1 cellular context compared by ENCODE assay signal in genomic region chr9:73155968-73156592, GRCh38.
TF ChIP-seq lines count a peak whose summit lies in the region.

No MANE protein-coding gene starts in this region.

TF ChIP-seq in HEK293, 187 proteins besides CTCF, POLR2A, EP300 and RAD21 (continued from another document):
- TF ChIP-seq REST (tag by site-specific recombination; IDR thresholded peaks at IDR 0.05) = peak; percentile 65
- TF ChIP-seq ZNF426 (tag by site-specific recombination; IDR thresholded peaks at IDR 0.05) = peak; percentile 93
- TF ChIP-seq ZNF10 (tag by site-specific recombination; IDR thresholded peaks at IDR 0.05) = no peak
- TF ChIP-seq ZBTB6 (tag by site-specific recombination; IDR thresholded peaks at IDR 0.05) = no peak
- no peak for TF ChIP-seq ZSCAN18 (tag by site-specific recombination; IDR thresholded peaks at IDR 0.05)
- TF ChIP-seq ZSCAN23 (tag by site-specific recombination; IDR thresholded peaks at IDR 0.05) = no peak
- TF ChIP-seq ZNF621 (tag by site-specific recombination; IDR thresholded peaks at IDR 0.05) = no peak
- no peak for TF ChIP-seq KLF7 (tag by site-specific recombination; IDR thresholded peaks at IDR 0.05; ENCODE audit: borderline replicate concordance)
- 0 out of 2 replicates have a peak, but pooled peaks have one; percentile 14 for TF ChIP-seq ZNF560 (tag by site-specific recombination; IDR thresholded peaks at IDR 0.05; ENCODE audit: borderline replicate concordance)
- TF ChIP-seq ZNF292 (tag by site-specific recombination; IDR thresholded peaks at IDR 0.05; ENCODE audit: borderline replicate concordance, low read depth) = no peak
- TF ChIP-seq ZNF24 (tag by site-specific recombination; IDR thresholded peaks at IDR 0.05) = no peak
- TF ChIP-seq ZNF433 (tag by site-specific recombination; IDR thresholded peaks at IDR 0.05; ENCODE audit: low read depth) = 0 out of 2 replicates have a peak, but pooled peaks have one; percentile 33
- 0 out of 2 replicates have a peak, but pooled peaks have one; percentile 24 for TF ChIP-seq ZNF580 (tag by site-specific recombination; IDR thresholded peaks at IDR 0.05)
- peak; percentile 43; the same call in 1 of the 2 replicates for TF ChIP-seq ZNF140 (tag by site-specific recombination; IDR thresholded peaks at IDR 0.05)
- TF ChIP-seq ZNF513 (tag by site-specific recombination; IDR thresholded peaks at IDR 0.05) = no peak
- TF ChIP-seq ZNF549 (tag by site-specific recombination; IDR thresholded peaks at IDR 0.05) = no peak
- TF ChIP-seq ZNF148 (tag by site-specific recombination; IDR thresholded peaks at IDR 0.05; ENCODE audit: borderline replicate concordance) = no peak
- TF ChIP-seq ELK4 (IDR thresholded peaks at IDR 0.05; ENCODE audit: borderline replicate concordance, low read depth, low read length) = no peak
- 0 out of 2 replicates have a peak, but pooled peaks have one; percentile 24 for TF ChIP-seq ZNF202 (tag by site-specific recombination; IDR thresholded peaks at IDR 0.05; ENCODE audit: borderline replicate concordance)
- no peak for TF ChIP-seq KLF1 (tag by site-specific recombination; IDR thresholded peaks at IDR 0.05)
- TF ChIP-seq ZNF521 (tag by site-specific recombination; IDR thresholded peaks at IDR 0.05) = no peak
- TF ChIP-seq ZNF18 (tag by site-specific recombination; IDR thresholded peaks at IDR 0.05) = no peak
- TF ChIP-seq ZNF248 (tag by site-specific recombination; IDR thresholded peaks at IDR 0.05) = no peak
- no peak for TF ChIP-seq ZSCAN30 (tag by site-specific recombination; IDR thresholded peaks at IDR 0.05)
- TF ChIP-seq ZNF174 (tag by site-specific recombination; IDR thresholded peaks at IDR 0.05) = no peak
- TF ChIP-seq ZNF561 (tag by site-specific recombination; IDR thresholded peaks at IDR 0.05; ENCODE audit: borderline replicate concordance) = no peak
- TF ChIP-seq ZNF169 (tag by site-specific recombination; IDR thresholded peaks at IDR 0.05) = no peak
- peak; percentile 59 for TF ChIP-seq ZNF510 (tag by site-specific recombination; IDR thresholded peaks at IDR 0.05; ENCODE audit: insufficient replicate concordance)
- no peak for TF ChIP-seq ZNF701 (tag by site-specific recombination; IDR thresholded peaks at IDR 0.05)
- TF ChIP-seq SP7 (tag by site-specific recombination; IDR thresholded peaks at IDR 0.05) = no peak
- no peak for TF ChIP-seq ZNF843 (tag by site-specific recombination; IDR thresholded peaks at IDR 0.05)
- TF ChIP-seq OSR2 (tag by site-specific recombination; IDR thresholded peaks at IDR 0.05) = no peak
- no peak for TF ChIP-seq ZNF544 (tag by site-specific recombination; IDR thresholded peaks at IDR 0.05)
- TF ChIP-seq ZNF571 (tag by site-specific recombination; IDR thresholded peaks at IDR 0.05) = no peak
- no peak for TF ChIP-seq ZNF792 (tag by site-specific recombination; IDR thresholded peaks at IDR 0.05)
- no peak for TF ChIP-seq ZNF660 (tag by site-specific recombination; IDR thresholded peaks at IDR 0.05)
